Comparison of ENCODE assay signal across 9 cellular contexts in genomic region chr3:73502609-73503560, GRCh38.
DNase-seq lines count a peak whose midpoint lies in the region; ATAC-seq and TF ChIP-seq lines count a peak whose summit lies in the region.
"Had no signal": no experiment of that assay in that cellular context is flagged by ENCODE, and none has a peak within 500 bp of the region (broad histone marks: within the 10 kb centered on the region; RNA-seq: fewer than 3 reads in every experiment).

No MANE protein-coding gene starts in this region.

- peak overlapping the region; percentile 46 to 67 (median 65) for H3K27ac Mint-ChIP-seq in nephron
- H3K27ac Mint-ChIP-seq: activated naive CD4-positive, alpha-beta T cell treated with anti-CD3 and anti-CD28 coated beads, Interleukin-2, amount 50 U/mL, for 24 hours had no signal

- no peak for TF ChIP-seq POLR2A in thyroid gland (IDR thresholded peaks at IDR 0.05)

- no peaks in the 10 kb centered on the region for H3K4me1 ChIP-seq in thyroid gland

- H3K36me3 ChIP-seq in thyroid gland, result no peaks in the 10 kb centered on the region

- H3K4me3 ChIP-seq in fibroblast of mammary gland (ENCODE audit: control insufficient read depth, low read depth, low read length) (no peak overlapping the region), thyroid gland (replicated peaks in 1 of 3) (no peak overlapping the region)

- H3K36me3 Mint-ChIP-seq in nephron (ENCODE audit: low read depth), result no peaks in the 10 kb centered on the region
- H3K36me3 Mint-ChIP-seq: activated naive CD4-positive, alpha-beta T cell treated with anti-CD3 and anti-CD28 coated beads, Interleukin-2, amount 50 U/mL, for 24 hours had no signal

- peak; percentile 71 for DNase-seq in D341Med (ENCODE audit: low spot score)
- DNase-seq in NCI-H82 (lab: John Stamatoyannopoulos, UW), result peak; percentile 79
- DNase-seq in activated CD8-positive, alpha-beta memory T cell treated with anti-CD3 and anti-CD28 coated beads, Interleukin-2, amount 50 U/mL, for 48 hours, result peak; percentile 60
- DNase-seq in fibroblast of mammary gland (ENCODE audit: low read depth), result peak; percentile 91
- peak; percentile 75 to 76 for DNase-seq in thyroid gland

- peak; percentile 86 for ATAC-seq in GM19395 (IDR thresholded peaks at IDR 0.05; ENCODE audit: unreplicated experiment)
- ATAC-seq in HG03457 (IDR thresholded peaks at IDR 0.05; ENCODE audit: unreplicated experiment), result peak; percentile 58

- H3K27ac ChIP-seq in thyroid gland, result no peak overlapping the region

- H3K27me3 ChIP-seq in thyroid gland, result no peaks in the 10 kb centered on the region

- no peaks in the 10 kb centered on the region for H3K9me3 ChIP-seq in thyroid gland

- H3K4me1 Mint-ChIP-seq in nephron, result peaks cover 60% of the 10 kb centered on the region
- H3K4me1 Mint-ChIP-seq: activated naive CD4-positive, alpha-beta T cell treated with anti-CD3 and anti-CD28 coated beads, Interleukin-2, amount 50 U/mL, for 24 hours had no signal

- intact Hi-C loops in thyroid gland (cut with DNase I), result loop anchor here (5.0 kb wide), 2 partner anchors 46 to 401 kb away; no protein-coding TSS in a partner anchor

- peak; percentile 73 for TF ChIP-seq CTCF in fibroblast of mammary gland (conservative IDR thresholded peaks at IDR 0.05; ENCODE audit: control insufficient read depth, insufficient read depth, low read depth, low read length)
- TF ChIP-seq CTCF in nephron (IDR thresholded peaks at IDR 0.05; ENCODE audit: unreplicated experiment in 3 of 3), result peak; percentile 79 to 93 (median 82)
- TF ChIP-seq CTCF in thyroid gland (IDR thresholded peaks at IDR 0.05), result peak; percentile 69 to 89 (median 84)

- no peaks in the 10 kb centered on the region for H3K27me3 Mint-ChIP-seq in nephron (ENCODE audit: low read depth)

- peak overlapping the region in 1 of 3 experiments; percentile 44 for H3K4me3 Mint-ChIP-seq in nephron
- H3K4me3 Mint-ChIP-seq: activated naive CD4-positive, alpha-beta T cell treated with anti-CD3 and anti-CD28 coated beads, Interleukin-2, amount 50 U/mL, for 24 hours had no signal

- WGBS in thyroid gland, 2 donors, result 46% methylated on average over 6 of the region's 6 CpGs

- H3K9me3 Mint-ChIP-seq in nephron, result no peaks in the 10 kb centered on the region
- H3K9me3 Mint-ChIP-seq: activated naive CD4-positive, alpha-beta T cell treated with anti-CD3 and anti-CD28 coated beads, Interleukin-2, amount 50 U/mL, for 24 hours had no signal
